Comparison of ENCODE assay signal across 8 cellular contexts in the genomic region with DNA sequence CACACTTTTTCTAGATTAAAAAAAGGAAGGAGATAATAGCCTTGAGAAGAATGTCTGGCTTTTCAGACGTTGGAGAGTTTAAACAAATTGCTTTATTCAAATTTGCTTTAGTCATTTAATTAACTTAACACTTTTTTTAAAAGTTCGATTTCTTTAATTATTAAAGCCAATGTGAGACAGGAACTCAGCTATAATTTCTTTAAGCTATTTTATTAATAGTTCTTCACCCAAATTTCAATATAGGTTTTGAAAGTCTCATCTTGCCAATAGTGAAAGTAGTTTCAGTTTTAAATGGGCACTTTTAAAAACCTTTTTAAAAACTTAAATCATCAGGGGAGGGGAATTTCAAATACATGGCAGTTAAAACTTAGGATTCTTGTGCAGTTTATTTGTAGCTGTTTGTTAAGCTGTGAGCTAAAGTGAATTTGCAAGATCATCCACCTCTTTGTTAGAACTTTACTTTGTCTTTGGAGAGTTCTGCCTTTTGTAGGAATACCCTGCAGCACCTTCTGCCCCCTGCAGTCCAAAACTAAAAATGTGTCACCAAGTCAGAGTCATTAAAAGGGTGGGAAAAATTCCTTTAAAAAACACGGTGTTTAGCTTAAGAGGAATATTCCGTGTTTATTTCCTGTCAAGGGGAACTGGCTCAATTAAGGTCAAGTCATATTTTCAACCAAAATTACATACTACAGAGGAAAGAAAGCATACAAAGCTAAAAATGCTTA. TPM values are rescaled to one million over a fixed set of nuclear protein-coding genes. Genes with fewer than 3 reads are reported as not detected.
A peak's percentile ranks its signal among the peaks of the same experiment; 100 is the strongest.
DNase-seq lines count a peak whose midpoint lies in the region; ATAC-seq lines count a peak whose summit lies in the region.

No MANE protein-coding gene starts in this region.

- peak overlapping the region; percentile 83 for H3K4me3 ChIP-seq in HUES6 (ENCODE audit: low read depth, low read length)
- peak overlapping the region; percentile 76 for H3K4me3 ChIP-seq in SJCRH30

- DNase-seq in NOMO-1 (lab: John Stamatoyannopoulos, UW; ENCODE audit: unreplicated experiment in 2 of 2) (peak; percentile 18 to 60), NOMO-1 treated with dmso at 0.1 percent for 144 hours (lab: John Stamatoyannopoulos, UW; ENCODE audit: unreplicated experiment) (no peak), SJCRH30 (peak; percentile 40 to 64), dedifferentiated amniotic fluid mesenchymal stem cell (ENCODE audit: extremely low spot score) (peak; percentile 54), midbrain (lab: John Stamatoyannopoulos, UW) (peak; percentile 62)

- no peaks in the 10 kb centered on the region for H3K9me3 ChIP-seq in HUES6 (ENCODE audit: control insufficient read depth, insufficient read depth, low read depth, low read length)
- H3K9me3 ChIP-seq in SJCRH30 (replicated peaks) = no peaks in the 10 kb centered on the region

- H3K27me3 ChIP-seq in HUES6 (ENCODE audit: control insufficient read depth, insufficient read depth, low read length) = no peaks in the 10 kb centered on the region
- no peaks in the 10 kb centered on the region for H3K27me3 ChIP-seq in SJCRH30

- peak overlapping the region; percentile 70 for H3K27ac ChIP-seq in HUES6 (ENCODE audit: low read depth, low read length)
- peak overlapping the region; percentile 95 for H3K27ac ChIP-seq in SJCRH30

- no peak for ATAC-seq in GM18858 (IDR thresholded peaks at IDR 0.05; ENCODE audit: unreplicated experiment)
- no peak for ATAC-seq in GM18873 (IDR thresholded peaks at IDR 0.05; ENCODE audit: low FRiP score, unreplicated experiment)

- peaks cover 56% of the 10 kb centered on the region for H3K36me3 ChIP-seq in HUES6 (ENCODE audit: control insufficient read depth, insufficient read depth, low read length)
- H3K36me3 ChIP-seq in SJCRH30 = peaks cover 72% of the 10 kb centered on the region

- peaks cover 43% of the 10 kb centered on the region for H3K4me1 ChIP-seq in HUES6 (ENCODE audit: control insufficient read depth, insufficient read depth, low read length)
- H3K4me1 ChIP-seq in SJCRH30 = peaks cover 16% of the 10 kb centered on the region

- peak overlapping the region; percentile 98 for H3K9ac ChIP-seq in HUES6 (ENCODE audit: low read length)

RNA-seq across cellular contexts. Expression of a gene that starts 4.6 kb away (rescaled TPM):
- total RNA-seq in SJCRH30 (2014; rRNA removed; shearing (Covaris generic)) = 86.9 and 88.8 TPM in 2 replicates
